In the genomic region with DNA sequence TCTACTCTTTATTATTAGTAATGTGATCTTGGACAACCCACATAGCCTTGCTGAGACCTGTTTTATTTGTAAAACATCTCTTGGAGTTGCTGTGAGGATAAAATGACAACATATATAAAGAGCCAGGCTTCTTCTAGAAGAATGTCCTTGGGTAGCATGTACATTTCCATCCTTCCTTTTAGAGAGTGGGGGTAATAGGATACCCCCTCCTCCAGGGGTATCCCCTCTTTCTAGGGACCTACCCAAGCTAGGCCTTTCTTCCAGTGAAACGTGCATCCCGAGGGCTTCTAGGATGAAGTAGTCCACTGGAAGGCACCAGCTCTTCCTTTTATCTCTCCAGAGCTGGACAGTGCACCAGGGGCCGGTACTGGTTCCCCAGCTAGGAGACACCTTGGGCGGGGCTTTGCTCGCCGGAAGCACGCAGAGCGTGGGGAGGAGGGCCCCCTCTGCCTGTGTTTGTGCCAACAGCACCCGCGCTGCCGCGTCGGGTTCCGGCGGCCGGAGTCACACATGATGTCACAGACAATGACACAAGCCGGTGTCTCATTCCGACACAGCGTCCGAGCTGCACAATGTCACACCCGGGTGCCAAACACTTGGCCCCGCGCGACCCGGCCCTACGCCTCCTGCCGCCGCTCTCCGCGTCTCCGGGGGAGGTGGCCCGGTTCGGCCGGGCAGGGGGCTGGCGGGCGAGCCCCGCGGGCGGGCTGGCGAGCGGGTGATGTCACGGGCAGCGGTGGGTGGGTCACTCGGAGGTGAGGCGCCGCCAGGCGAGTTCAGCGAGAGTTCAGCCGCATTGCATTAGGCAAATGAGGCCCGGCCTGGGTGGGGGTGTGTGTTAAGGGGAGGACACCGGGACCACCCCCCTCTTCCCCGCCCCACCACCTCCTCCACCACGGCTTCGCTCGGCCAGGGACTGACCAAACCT, we compare ENCODE assay signal across 1 cellular context.
TF ChIP-seq lines count a peak whose summit lies in the region.

No MANE protein-coding gene starts in this region.

TF ChIP-seq in GM12878, 131 proteins besides CTCF, POLR2A, EP300 and RAD21 (continued from another document):
- no peak for TF ChIP-seq SIX5 (IDR thresholded peaks at IDR 0.05; ENCODE audit: low read depth, low read length, severe bottlenecking)
- no peak for TF ChIP-seq BMI1 (IDR thresholded peaks at IDR 0.05; ENCODE audit: borderline replicate concordance)
- TF ChIP-seq, protein P1, sequence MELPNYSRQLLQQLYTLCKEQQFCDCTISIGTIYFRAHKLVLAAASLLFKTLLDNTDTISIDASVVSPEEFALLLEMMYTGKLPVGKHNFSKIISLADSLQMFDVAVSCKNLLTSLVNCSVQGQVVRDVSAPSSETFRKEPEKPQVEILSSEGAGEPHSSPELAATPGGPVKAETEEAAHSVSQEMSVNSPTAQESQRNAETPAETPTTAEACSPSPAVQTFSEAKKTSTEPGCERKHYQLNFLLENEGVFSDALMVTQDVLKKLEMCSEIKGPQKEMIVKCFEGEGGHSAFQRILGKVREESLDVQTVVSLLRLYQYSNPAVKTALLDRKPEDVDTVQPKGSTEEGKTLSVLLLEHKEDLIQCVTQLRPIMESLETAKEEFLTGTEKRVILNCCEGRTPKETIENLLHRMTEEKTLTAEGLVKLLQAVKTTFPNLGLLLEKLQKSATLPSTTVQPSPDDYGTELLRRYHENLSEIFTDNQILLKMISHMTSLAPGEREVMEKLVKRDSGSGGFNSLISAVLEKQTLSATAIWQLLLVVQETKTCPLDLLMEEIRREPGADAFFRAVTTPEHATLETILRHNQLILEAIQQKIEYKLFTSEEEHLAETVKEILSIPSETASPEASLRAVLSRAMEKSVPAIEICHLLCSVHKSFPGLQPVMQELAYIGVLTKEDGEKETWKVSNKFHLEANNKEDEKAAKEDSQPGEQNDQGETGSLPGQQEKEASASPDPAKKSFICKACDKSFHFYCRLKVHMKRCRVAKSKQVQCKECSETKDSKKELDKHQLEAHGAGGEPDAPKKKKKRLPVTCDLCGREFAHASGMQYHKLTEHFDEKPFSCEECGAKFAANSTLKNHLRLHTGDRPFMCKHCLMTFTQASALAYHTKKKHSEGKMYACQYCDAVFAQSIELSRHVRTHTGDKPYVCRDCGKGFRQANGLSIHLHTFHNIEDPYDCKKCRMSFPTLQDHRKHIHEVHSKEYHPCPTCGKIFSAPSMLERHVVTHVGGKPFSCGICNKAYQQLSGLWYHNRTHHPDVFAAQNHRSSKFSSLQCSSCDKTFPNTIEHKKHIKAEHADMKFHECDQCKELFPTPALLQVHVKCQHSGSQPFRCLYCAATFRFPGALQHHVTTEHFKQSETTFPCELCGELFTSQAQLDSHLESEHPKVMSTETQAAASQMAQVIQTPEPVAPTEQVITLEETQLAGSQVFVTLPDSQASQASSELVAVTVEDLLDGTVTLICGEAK (IDR thresholded peaks at IDR 0.05; ENCODE audit: borderline replicate concordance): peak; percentile 35; the same call in 1 of the 2 replicates
- TF ChIP-seq IKZF2 (IDR thresholded peaks at IDR 0.05): no peak
- peak; percentile 20; the same call in 1 of the 2 replicates for TF ChIP-seq SMC3 (IDR thresholded peaks at IDR 0.05; ENCODE audit: borderline replicate concordance, low read length)
- TF ChIP-seq ATF7 (IDR thresholded peaks at IDR 0.05; ENCODE audit: low read depth): no peak
- TF ChIP-seq RCOR1 (conservative IDR thresholded peaks at IDR 0.05; ENCODE audit: low read depth, low read length): no peak
- TF ChIP-seq SP1 (IDR thresholded peaks at IDR 0.05; ENCODE audit: low read depth, low read length): no peak
- TF ChIP-seq SUPT20H (IDR thresholded peaks at IDR 0.05; ENCODE audit: borderline replicate concordance, control insufficient read depth, low read depth, low read length): no peak
- TF ChIP-seq RELA (IDR thresholded peaks at IDR 0.05; ENCODE audit: borderline replicate concordance, partially characterized antibody): no peak
- TF ChIP-seq, protein P2, sequence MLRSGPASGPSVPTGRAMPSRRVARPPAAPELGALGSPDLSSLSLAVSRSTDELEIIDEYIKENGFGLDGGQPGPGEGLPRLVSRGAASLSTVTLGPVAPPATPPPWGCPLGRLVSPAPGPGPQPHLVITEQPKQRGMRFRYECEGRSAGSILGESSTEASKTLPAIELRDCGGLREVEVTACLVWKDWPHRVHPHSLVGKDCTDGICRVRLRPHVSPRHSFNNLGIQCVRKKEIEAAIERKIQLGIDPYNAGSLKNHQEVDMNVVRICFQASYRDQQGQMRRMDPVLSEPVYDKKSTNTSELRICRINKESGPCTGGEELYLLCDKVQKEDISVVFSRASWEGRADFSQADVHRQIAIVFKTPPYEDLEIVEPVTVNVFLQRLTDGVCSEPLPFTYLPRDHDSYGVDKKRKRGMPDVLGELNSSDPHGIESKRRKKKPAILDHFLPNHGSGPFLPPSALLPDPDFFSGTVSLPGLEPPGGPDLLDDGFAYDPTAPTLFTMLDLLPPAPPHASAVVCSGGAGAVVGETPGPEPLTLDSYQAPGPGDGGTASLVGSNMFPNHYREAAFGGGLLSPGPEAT (IDR thresholded peaks at IDR 0.05; ENCODE audit: low read depth): no peak
- TF ChIP-seq, protein P3, sequence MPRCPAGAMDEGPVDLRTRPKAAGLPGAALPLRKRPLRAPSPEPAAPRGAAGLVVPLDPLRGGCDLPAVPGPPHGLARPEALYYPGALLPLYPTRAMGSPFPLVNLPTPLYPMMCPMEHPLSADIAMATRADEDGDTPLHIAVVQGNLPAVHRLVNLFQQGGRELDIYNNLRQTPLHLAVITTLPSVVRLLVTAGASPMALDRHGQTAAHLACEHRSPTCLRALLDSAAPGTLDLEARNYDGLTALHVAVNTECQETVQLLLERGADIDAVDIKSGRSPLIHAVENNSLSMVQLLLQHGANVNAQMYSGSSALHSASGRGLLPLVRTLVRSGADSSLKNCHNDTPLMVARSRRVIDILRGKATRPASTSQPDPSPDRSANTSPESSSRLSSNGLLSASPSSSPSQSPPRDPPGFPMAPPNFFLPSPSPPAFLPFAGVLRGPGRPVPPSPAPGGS (IDR thresholded peaks at IDR 0.05; ENCODE audit: borderline replicate concordance, insufficient read depth, low read depth, low read length, poor library complexity, severe bottlenecking): peak; percentile 48
- TF ChIP-seq ZNF384 (IDR thresholded peaks at IDR 0.05; ENCODE audit: borderline replicate concordance, low read depth, low read length): no peak
- no peak for TF ChIP-seq FOXK2 (IDR thresholded peaks at IDR 0.05)
- TF ChIP-seq, protein P4, sequence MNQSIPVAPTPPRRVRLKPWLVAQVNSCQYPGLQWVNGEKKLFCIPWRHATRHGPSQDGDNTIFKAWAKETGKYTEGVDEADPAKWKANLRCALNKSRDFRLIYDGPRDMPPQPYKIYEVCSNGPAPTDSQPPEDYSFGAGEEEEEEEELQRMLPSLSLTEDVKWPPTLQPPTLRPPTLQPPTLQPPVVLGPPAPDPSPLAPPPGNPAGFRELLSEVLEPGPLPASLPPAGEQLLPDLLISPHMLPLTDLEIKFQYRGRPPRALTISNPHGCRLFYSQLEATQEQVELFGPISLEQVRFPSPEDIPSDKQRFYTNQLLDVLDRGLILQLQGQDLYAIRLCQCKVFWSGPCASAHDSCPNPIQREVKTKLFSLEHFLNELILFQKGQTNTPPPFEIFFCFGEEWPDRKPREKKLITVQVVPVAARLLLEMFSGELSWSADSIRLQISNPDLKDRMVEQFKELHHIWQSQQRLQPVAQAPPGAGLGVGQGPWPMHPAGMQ (IDR thresholded peaks at IDR 0.05; ENCODE audit: borderline replicate concordance): no peak
- no peak for TF ChIP-seq ZSCAN29 (IDR thresholded peaks at IDR 0.05)
- peak; percentile 98 for TF ChIP-seq CREB1 (IDR thresholded peaks at IDR 0.05; ENCODE audit: low read depth)
- TF ChIP-seq, protein P5, sequence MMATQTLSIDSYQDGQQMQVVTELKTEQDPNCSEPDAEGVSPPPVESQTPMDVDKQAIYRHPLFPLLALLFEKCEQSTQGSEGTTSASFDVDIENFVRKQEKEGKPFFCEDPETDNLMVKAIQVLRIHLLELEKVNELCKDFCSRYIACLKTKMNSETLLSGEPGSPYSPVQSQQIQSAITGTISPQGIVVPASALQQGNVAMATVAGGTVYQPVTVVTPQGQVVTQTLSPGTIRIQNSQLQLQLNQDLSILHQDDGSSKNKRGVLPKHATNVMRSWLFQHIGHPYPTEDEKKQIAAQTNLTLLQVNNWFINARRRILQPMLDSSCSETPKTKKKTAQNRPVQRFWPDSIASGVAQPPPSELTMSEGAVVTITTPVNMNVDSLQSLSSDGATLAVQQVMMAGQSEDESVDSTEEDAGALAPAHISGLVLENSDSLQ (IDR thresholded peaks at IDR 0.05): 0 out of 2 replicates have a peak, but pooled peaks have one; percentile 10
- no peak for TF ChIP-seq RB1 (IDR thresholded peaks at IDR 0.05; ENCODE audit: borderline replicate concordance)
- TF ChIP-seq RUNX3 (IDR thresholded peaks at IDR 0.05; ENCODE audit: low read length): peak; percentile 17; the same call in 1 of the 2 replicates
